ENCODE assay signal across 11 cellular contexts in genomic region chr18:269480-270090, GRCh38. TPM values are rescaled to one million over a fixed set of nuclear protein-coding genes. Genes with fewer than 3 reads are reported as not detected.
DNase-seq lines count a peak whose midpoint lies in the region; ATAC-seq and TF ChIP-seq lines count a peak whose summit lies in the region.
"Had no signal": no experiment of that assay in that cellular context is flagged by ENCODE, and none has a peak within 500 bp of the region (broad histone marks: within the 10 kb centered on the region; RNA-seq: fewer than 3 reads in every experiment).

No MANE protein-coding gene starts in this region.

- TF ChIP-seq POLR2A in lower leg skin (IDR thresholded peaks at IDR 0.05), result no peak

- TF ChIP-seq CTCF in natural killer cell (IDR thresholded peaks at IDR 0.05) (no peak), lower leg skin (IDR thresholded peaks at IDR 0.05) (no peak)

- H3K4me3 ChIP-seq in lower leg skin (ENCODE audit: low read depth, poor library complexity, severe bottlenecking), result no peak overlapping the region

- WGBS in lower leg skin, 2 donors, result 83 to 88% methylated on average over 6 of the region's 6 CpGs

- intact Hi-C loops in natural killer cell (cut with micrococcal nuclease) (no loop called here), lower leg skin (cut with DNase I; ENCODE audit: low total_unique reads) (no loop called here)

- DNase-seq in NCI-H82 (lab: John Stamatoyannopoulos, UW) (peak; percentile 18), NCI-H82 treated with DMSO at 0.1 percent for 48 hours (lab: John Stamatoyannopoulos, UW; ENCODE audit: unreplicated experiment) (no peak), HuH-7.5 (ENCODE audit: low spot score) (peak; percentile 39), natural killer cell (no peak), lower leg skin (ENCODE audit: low spot score in 2 of 2) (no peak), NCI-H510A (lab: John Stamatoyannopoulos, UW) (no peak), left lobe of liver (ENCODE audit: low spot score) (no peak)
- no peak for DNase-seq in activated naive CD8-positive, alpha-beta T cell treated with anti-CD3 and anti-CD28 coated beads, Interleukin-2, amount 10 ng/mL, durations not matched to agents 7 days and 5 days
- DNase-seq: NCI-H1048, sigmoid colon, uterus had no signal

- POLR2A ChIA-PET in activated naive CD8-positive, alpha-beta T cell treated with anti-CD3 and anti-CD28 coated beads, Interleukin-2, amount 10 ng/mL, durations not matched to agents 7 days and 5 days (lab: Charles Lee), result no interaction called here

- H3K4me1 Mint-ChIP-seq in activated naive CD8-positive, alpha-beta T cell treated with anti-CD3 and anti-CD28 coated beads, Interleukin-2, amount 10 ng/mL, durations not matched to agents 7 days and 5 days, result peaks cover 25% of the 10 kb centered on the region
- peaks cover 18 to 32% of the 10 kb centered on the region in 2 donors for H3K4me1 Mint-ChIP-seq in natural killer cell

- peak overlapping the region; percentile 22 for H3K27ac Mint-ChIP-seq in activated naive CD8-positive, alpha-beta T cell treated with anti-CD3 and anti-CD28 coated beads, Interleukin-2, amount 10 ng/mL, durations not matched to agents 7 days and 5 days
- peak overlapping the region; percentile 100 for H3K27ac Mint-ChIP-seq in natural killer cell

- peaks cover 5% of the 10 kb centered on the region for H3K36me3 Mint-ChIP-seq in activated naive CD8-positive, alpha-beta T cell treated with anti-CD3 and anti-CD28 coated beads, Interleukin-2, amount 10 ng/mL, durations not matched to agents 7 days and 5 days
- no peaks in the 10 kb centered on the region for H3K36me3 Mint-ChIP-seq in natural killer cell

- ATAC-seq in activated naive CD8-positive, alpha-beta T cell treated with anti-CD3 and anti-CD28 coated beads, Interleukin-2, amount 10 ng/mL, durations not matched to agents 7 days and 5 days (ENCODE audit: low read depth), result no peak
- ATAC-seq in natural killer cell, result no peak
- ATAC-seq in left lobe of liver, result no peak

- H3K4me3 Mint-ChIP-seq in activated naive CD8-positive, alpha-beta T cell treated with anti-CD3 and anti-CD28 coated beads, Interleukin-2, amount 10 ng/mL, durations not matched to agents 7 days and 5 days, result peak overlapping the region; percentile 6
- peak overlapping the region; percentile 100 for H3K4me3 Mint-ChIP-seq in natural killer cell

- H3K9me3 Mint-ChIP-seq in activated naive CD8-positive, alpha-beta T cell treated with anti-CD3 and anti-CD28 coated beads, Interleukin-2, amount 10 ng/mL, durations not matched to agents 7 days and 5 days, result no peaks in the 10 kb centered on the region
- no peaks in the 10 kb centered on the region for H3K9me3 Mint-ChIP-seq in natural killer cell

- H3K27me3 Mint-ChIP-seq in activated naive CD8-positive, alpha-beta T cell treated with anti-CD3 and anti-CD28 coated beads, Interleukin-2, amount 10 ng/mL, durations not matched to agents 7 days and 5 days, result no peaks in the 10 kb centered on the region
- H3K27me3 Mint-ChIP-seq in natural killer cell (ENCODE audit: low read depth in 2 of 2), result peaks cover 0 to 3% of the 10 kb centered on the region in 2 donors

RNA-seq across cellular contexts. Expression of gene THOC1, which starts 1.7 kb away (rescaled TPM):
- 10 to 100 TPM; 52.1 to 54.8 TPM for total RNA-seq in activated naive CD8-positive, alpha-beta T cell treated with anti-CD3 and anti-CD28 coated beads, Interleukin-2, amount 10 ng/mL, durations not matched to agents 7 days and 5 days
- 100 to 1,000 TPM in 1 of 3 donors, 10 to 100 TPM in 2; 96.4 to 105 (median 96.7) TPM for total RNA-seq in natural killer cell
- total RNA-seq in lower leg skin, result 10 to 100 TPM; 28.8 to 61.6 (median 38.2) TPM
- total RNA-seq in left lobe of liver, result 8.9 TPM

Comparison
In these comparisons a context has a peak if more than half of its experiments do, and no peak if none do; other contexts are left out.
1. DNase-seq: peak in NCI-H82 (single experiment) and HuH-7.5 (single experiment); none in NCI-H82 treated with DMSO at 0.1 percent for 48 hours (single experiment), activated naive CD8-positive, alpha-beta T cell treated with anti-CD3 and anti-CD28 coated beads, Interleukin-2, amount 10 ng/mL, durations not matched to agents 7 days and 5 days (single experiment), natural killer cell (single experiment), lower leg skin (0 of 2), NCI-H510A (single experiment) and left lobe of liver (single experiment).